ENCODE assay signal across 18 cellular contexts in genomic region chr17:43699438-43699756, GRCh38. TPM values are rescaled to one million over a fixed set of nuclear protein-coding genes. Genes with fewer than 3 reads are reported as not detected.
DNase-seq lines count a peak whose midpoint lies in the region; ATAC-seq and TF ChIP-seq lines count a peak whose summit lies in the region.
"Had no signal": no experiment of that assay in that cellular context is flagged by ENCODE, and none has a peak within 500 bp of the region (broad histone marks: within the 10 kb centered on the region; RNA-seq: fewer than 3 reads in every experiment).

No MANE protein-coding gene starts in this region.

- H3K9me3 ChIP-seq in gastrocnemius medialis (no peaks in the 10 kb centered on the region), tibial artery (no peaks in the 10 kb centered on the region)
- H3K9me3 ChIP-seq: HAP-1 had no signal

- no peaks in the 10 kb centered on the region for H3K36me3 Mint-ChIP-seq in dendritic cell treated with granulocyte-macrophage colony-stimulating factor and Interleukin-4, amounts not matched to agents 40 ng/mL and 50 ng/mL, for 4 days (ENCODE audit: low read depth)
- H3K36me3 Mint-ChIP-seq: CD4-positive, alpha-beta memory T cell had no signal

- peaks cover 27% of the 10 kb centered on the region for H3K4me1 Mint-ChIP-seq in dendritic cell treated with granulocyte-macrophage colony-stimulating factor and Interleukin-4, amounts not matched to agents 40 ng/mL and 50 ng/mL, for 4 days (ENCODE audit: low read depth)

- H3K27ac ChIP-seq in gastrocnemius medialis (peak overlapping the region in 3 of 4 donors; percentile 72 to 84 (median 74)), tibial artery (peak overlapping the region; percentile 35 to 79)

- in situ Hi-C loops in gastrocnemius medialis (cut with MboI; ENCODE audit: low sequenced_read_pairs in 4 of 4), result loop anchor here in 3 of 4 donors (5.0 to 10.0 kb wide), 2 partner anchors 63 to 145 kb away; partner anchors contain the start of gene CD300LG (in 1 of the 3)

- H3K27me3 ChIP-seq in gastrocnemius medialis (no peaks in the 10 kb centered on the region), tibial artery (no peaks in the 10 kb centered on the region)

- peak overlapping the region; percentile 1 for H3K27ac Mint-ChIP-seq in dendritic cell treated with granulocyte-macrophage colony-stimulating factor and Interleukin-4, amounts not matched to agents 40 ng/mL and 50 ng/mL, for 4 days

- peaks cover 13 to 26% of the 10 kb centered on the region in 2 donors for H3K4me1 ChIP-seq in gastrocnemius medialis
- H3K4me1 ChIP-seq in tibial artery, result peaks cover 0 to 60% (median 38%) of the 10 kb centered on the region in 4 donors
- H3K4me1 ChIP-seq: HAP-1 had no signal

- intact Hi-C loops in dendritic cell treated with granulocyte-macrophage colony-stimulating factor and Interleukin-4, amounts not matched to agents 40 ng/mL and 50 ng/mL, for 4 days (cut with micrococcal nuclease), result no loop called here
- intact Hi-C loops in gastrocnemius medialis (cut with DNase I; ENCODE audit: low total_unique reads), result no loop called here
- intact Hi-C loops in tibial artery (cut with DNase I; ENCODE audit: low total_unique reads), result loop anchor here (10.0 kb wide), 1 partner anchor 145 kb away; the partner anchor contains the start of gene CD300LG

- H3K36me3 ChIP-seq in gastrocnemius medialis, result no peaks in the 10 kb centered on the region
- no peaks in the 10 kb centered on the region for H3K36me3 ChIP-seq in tibial artery
- H3K36me3 ChIP-seq: HAP-1 had no signal

- H3K9me3 Mint-ChIP-seq in dendritic cell treated with granulocyte-macrophage colony-stimulating factor and Interleukin-4, amounts not matched to agents 40 ng/mL and 50 ng/mL, for 4 days, result peaks cover 18% of the 10 kb centered on the region

- peak; percentile 53 to 78 for ATAC-seq in gastrocnemius medialis

- H3K27me3 Mint-ChIP-seq in dendritic cell treated with granulocyte-macrophage colony-stimulating factor and Interleukin-4, amounts not matched to agents 40 ng/mL and 50 ng/mL, for 4 days, result peaks cover 53% of the 10 kb centered on the region

- TF ChIP-seq CTCF in gastrocnemius medialis (IDR thresholded peaks at IDR 0.05 in 4 of 5, conservative IDR thresholded peaks at IDR 0.05 in 1 of 5), result no peak
- no peak for TF ChIP-seq CTCF in tibial artery (IDR thresholded peaks at IDR 0.05)
- no peak for TF ChIP-seq CTCF in GM20000 (IDR thresholded peaks at IDR 0.05; ENCODE audit: extremely low read depth, missing control alignments)

- H3K4me3 ChIP-seq in gastrocnemius medialis (no peak overlapping the region), tibial artery (no peak overlapping the region)
- H3K4me3 ChIP-seq: HAP-1 had no signal

- DNase-seq in gastrocnemius medialis, result peak; percentile 18 to 47
- DNase-seq in tibial artery, result peak in 1 of 2 donors; percentile 73
- DNase-seq in activated CD8-positive, alpha-beta memory T cell treated with anti-CD3 and anti-CD28 coated beads, Interleukin-2, amount 50 U/mL, for 48 hours, result no peak
- no peak for DNase-seq in GM20000 (ENCODE audit: low spot score)
- no peak for DNase-seq in erythroblast (lab: John Stamatoyannopoulos, UW)
- DNase-seq: C1 segment of cervical spinal cord; Calu3; CD4-positive, alpha-beta memory T cell; COR-L47; DMS53; DMS79 treated with DMSO at 0.1 percent for 48 hours; GF-D8; GOT3; HFFc6 had no signal

- TF ChIP-seq POLR2A in gastrocnemius medialis (IDR thresholded peaks at IDR 0.05) (no peak), erythroblast (IDR thresholded peaks at IDR 0.05; ENCODE audit: low read length) (no peak)

- no peak overlapping the region for H3K4me3 Mint-ChIP-seq in dendritic cell treated with granulocyte-macrophage colony-stimulating factor and Interleukin-4, amounts not matched to agents 40 ng/mL and 50 ng/mL, for 4 days
- H3K4me3 Mint-ChIP-seq: CD4-positive, alpha-beta memory T cell; HFFc6 had no signal

RNA-seq across cellular contexts. Expression of gene MEOX1, which starts 37.7 kb away (rescaled TPM):
- 10 to 100 TPM in 1 of 4 donors, 1 to 10 TPM in 3; 4.0 to 12.2 (median 8.8) TPM for total RNA-seq in gastrocnemius medialis
- total RNA-seq: A172, Calu3, HFFc6 had no signal

RNA-seq across cellular contexts. Expression of gene SOST, which starts 59.2 kb away (rescaled TPM):
- not detected for total RNA-seq in gastrocnemius medialis
- total RNA-seq: A673; Calu3; CD4-positive, alpha-beta memory T cell; HFFc6 had no signal

Comparison
In these comparisons a context has a peak if more than half of its experiments do, and no peak if none do; other contexts are left out.
1. DNase-seq: peak in gastrocnemius medialis (2 of 2); none in activated CD8-positive, alpha-beta memory T cell treated with anti-CD3 and anti-CD28 coated beads, Interleukin-2, amount 50 U/mL, for 48 hours (single experiment), GM20000 (single experiment) and erythroblast (0 of 2).